In genomic region chr1:155562581-155563376, GRCh38 we compare ENCODE assay signal across 1 cellular context.
TF ChIP-seq lines count a peak whose summit lies in the region.

Gene ASH1L, minus strand, starts transcription at chr1:155562803. Its CDS starts 41,284 bp downstream, at chr1:155521519.

TF ChIP-seq in HepG2, 621 proteins besides CTCF, POLR2A, EP300 and RAD21 (continued from another document and continues in another):
- TF ChIP-seq THAP7 (CRISPR knock-in tag; IDR thresholded peaks at IDR 0.05), result no peak
- TF ChIP-seq SAFB2 (CRISPR knock-in tag; IDR thresholded peaks at IDR 0.05; ENCODE audit: borderline replicate concordance, low read depth), result 0 out of 2 replicates have a peak, but pooled peaks have one; percentile 28
- TF ChIP-seq ZNF75D (CRISPR knock-in tag; IDR thresholded peaks at IDR 0.05; ENCODE audit: borderline replicate concordance), result no peak
- TF ChIP-seq CBFB (CRISPR knock-in tag; IDR thresholded peaks at IDR 0.05), result peak; percentile 73; the same call in 1 of the 2 replicates
- TF ChIP-seq GATAD1 (CRISPR knock-in tag; IDR thresholded peaks at IDR 0.05), result peak; percentile 83
- no peak; the same call in 1 of the 2 replicates for TF ChIP-seq BCL3 (CRISPR knock-in tag; IDR thresholded peaks at IDR 0.05)
- no peak for TF ChIP-seq ZKSCAN5 (CRISPR knock-in tag; IDR thresholded peaks at IDR 0.05)
- no peak for TF ChIP-seq PAWR (CRISPR knock-in tag; IDR thresholded peaks at IDR 0.05; ENCODE audit: borderline replicate concordance)
- TF ChIP-seq ZFP36L1 (CRISPR knock-in tag; IDR thresholded peaks at IDR 0.05), result 0 out of 2 replicates have a peak, but pooled peaks have one; percentile 24
- 0 out of 2 replicates have a peak, but pooled peaks have one; percentile 16 for TF ChIP-seq TEF (CRISPR knock-in tag; IDR thresholded peaks at IDR 0.05)
- no peak for TF ChIP-seq ZNF446 (CRISPR knock-in tag; IDR thresholded peaks at IDR 0.05)
- TF ChIP-seq MEIS1 (CRISPR knock-in tag; IDR thresholded peaks at IDR 0.05; ENCODE audit: borderline replicate concordance), result no peak
- no peak for TF ChIP-seq KLF6 (CRISPR knock-in tag; IDR thresholded peaks at IDR 0.05)
- TF ChIP-seq MAX (IDR thresholded peaks at IDR 0.05), result peak; percentile 66
- TF ChIP-seq TCF7L2 (IDR thresholded peaks at IDR 0.05; ENCODE audit: low read depth, low read length), result no peak
- TF ChIP-seq PAXIP1 (CRISPR knock-in tag; conservative IDR thresholded peaks at IDR 0.05), result no peak
- TF ChIP-seq ZNF724P (CRISPR knock-in tag; IDR thresholded peaks at IDR 0.05; ENCODE audit: borderline replicate concordance), result no peak
- TF ChIP-seq SETDB1 (CRISPR knock-in tag; IDR thresholded peaks at IDR 0.05; ENCODE audit: borderline replicate concordance), result no peak
- no peak for TF ChIP-seq ZNF124 (CRISPR knock-in tag; IDR thresholded peaks at IDR 0.05)
- peak; percentile 87; the same call in 1 of the 2 replicates for TF ChIP-seq ZNF558 (CRISPR knock-in tag; IDR thresholded peaks at IDR 0.05; ENCODE audit: borderline replicate concordance)
- peak; percentile 67; the same call in 1 of the 2 replicates for TF ChIP-seq AFF4 (CRISPR knock-in tag; IDR thresholded peaks at IDR 0.05)
- peak; percentile 90 for TF ChIP-seq SAP130 (CRISPR knock-in tag; IDR thresholded peaks at IDR 0.05; ENCODE audit: low read depth)
- TF ChIP-seq ATF5 (CRISPR knock-in tag; IDR thresholded peaks at IDR 0.05; ENCODE audit: low read depth), result no peak
- peak; percentile 50; the same call in 1 of the 2 replicates for TF ChIP-seq HIC2 (CRISPR knock-in tag; IDR thresholded peaks at IDR 0.05; ENCODE audit: low read depth)
- TF ChIP-seq ZBTB37 (CRISPR knock-in tag; IDR thresholded peaks at IDR 0.05), result no peak
- peak; percentile 66 for TF ChIP-seq SP4 (CRISPR knock-in tag; IDR thresholded peaks at IDR 0.05)
- TF ChIP-seq DRAP1 (CRISPR knock-in tag; IDR thresholded peaks at IDR 0.05), result peak; percentile 48
- TF ChIP-seq HMG20A (CRISPR knock-in tag; IDR thresholded peaks at IDR 0.05; ENCODE audit: borderline replicate concordance), result no peak
- no peak for TF ChIP-seq DMTF1 (CRISPR knock-in tag; IDR thresholded peaks at IDR 0.05)
- TF ChIP-seq PHF5A (CRISPR knock-in tag; IDR thresholded peaks at IDR 0.05; ENCODE audit: low read depth, unreplicated experiment), result peak; percentile 55
- peak; percentile 74 for TF ChIP-seq THAP11 (CRISPR knock-in tag; IDR thresholded peaks at IDR 0.05)
- TF ChIP-seq KLF9 (CRISPR knock-in tag; IDR thresholded peaks at IDR 0.05; ENCODE audit: low read depth), result 0 out of 2 replicates have a peak, but pooled peaks have one; percentile 36
- TF ChIP-seq ZBTB26 (CRISPR knock-in tag; IDR thresholded peaks at IDR 0.05; ENCODE audit: borderline replicate concordance), result 0 out of 2 replicates have a peak, but pooled peaks have one; percentile 79
- TF ChIP-seq NR2F2 (IDR thresholded peaks at IDR 0.05; ENCODE audit: borderline replicate concordance, low read depth), result no peak
- 0 out of 2 replicates have a peak, but pooled peaks have one; percentile 34 for TF ChIP-seq FOXJ3 (CRISPR knock-in tag; IDR thresholded peaks at IDR 0.05; ENCODE audit: borderline replicate concordance)
- no peak for TF ChIP-seq SIN3B (IDR thresholded peaks at IDR 0.05; ENCODE audit: low read length)
- 0 out of 2 replicates have a peak, but pooled peaks have one; percentile 24 for TF ChIP-seq ZNF557 (CRISPR knock-in tag; IDR thresholded peaks at IDR 0.05)
- TF ChIP-seq NONO (IDR thresholded peaks at IDR 0.05), result no peak; the same call in 1 of the 2 replicates
- peak; percentile 82 for TF ChIP-seq NONO (CRISPR knock-in tag; conservative IDR thresholded peaks at IDR 0.05)
- TF ChIP-seq ZMYM4 (CRISPR knock-in tag; IDR thresholded peaks at IDR 0.05), result peak; percentile 77
- TF ChIP-seq ZNF3 (CRISPR knock-in tag; IDR thresholded peaks at IDR 0.05), result no peak
